In genomic region chr2:119013640-119014039, GRCh38 we compare ENCODE assay signal across 22 cellular contexts.
"Had no signal": no experiment of that assay in that cellular context is flagged by ENCODE, and none has a peak within 500 bp of the region (broad histone marks: within the 10 kb centered on the region; RNA-seq: fewer than 3 reads in every experiment).

No MANE protein-coding gene starts in this region.

- H3K27ac Mint-ChIP-seq: activated naive CD4-positive, alpha-beta T cell treated with anti-CD3 and anti-CD28 coated beads, Interleukin-2, amount 10 ng/mL, durations not matched to agents 7 days and 5 days; naive B cell; stimulated activated memory B cell treated with anti-CD40 and anti-IgM and Interleukin-4, amounts not matched to agents 10 μg/mL and 1 μg/mL and 100 μg/mL, for 72 hours; T-helper 2 cell treated with Interferon-gamma antibody and Interleukin-4, amounts not matched to agents 5 μg/mL and 100 μg/mL, for 36 hours had no signal

- H3K4me1 Mint-ChIP-seq: activated naive CD4-positive, alpha-beta T cell treated with anti-CD3 and anti-CD28 coated beads, Interleukin-2, amount 10 ng/mL, durations not matched to agents 7 days and 5 days; naive B cell; neural crest cell; stimulated activated memory B cell treated with anti-CD40 and anti-IgM and Interleukin-4, amounts not matched to agents 10 μg/mL and 1 μg/mL and 100 μg/mL, for 72 hours had no signal

- H3K4me3 ChIP-seq: colonic mucosa, esophagus muscularis mucosa, heart left ventricle, testis, vagina had no signal

- H3K4me1 ChIP-seq: colonic mucosa, heart left ventricle, testis, vagina had no signal

- H3K9me3 Mint-ChIP-seq: activated naive CD4-positive, alpha-beta T cell treated with anti-CD3 and anti-CD28 coated beads, Interleukin-2, amount 10 ng/mL, durations not matched to agents 7 days and 5 days; neural crest cell; stimulated activated memory B cell treated with anti-CD40 and anti-IgM and Interleukin-4, amounts not matched to agents 10 μg/mL and 1 μg/mL and 100 μg/mL, for 72 hours; T-helper 2 cell treated with Interferon-gamma antibody and Interleukin-4, amounts not matched to agents 5 μg/mL and 100 μg/mL, for 36 hours had no signal

- DNase-seq: activated CD4-positive, alpha-beta T cell treated with anti-CD3 and anti-CD28 coated beads for 1 hour; activated effector memory CD4-positive, alpha-beta T cell treated with anti-CD3 and anti-CD28 coated beads, Interleukin-2, amount 50 U/mL, for 16 hours; activated naive CD4-positive, alpha-beta T cell treated with anti-CD3 and anti-CD28 coated beads, Interleukin-2, amount 10 ng/mL, durations not matched to agents 7 days and 5 days; activated T-cell treated with anti-CD3 and anti-CD28 coated beads, Interleukin-2, amount 50 U/mL, for 48 hours; amygdala; colonic mucosa; heart left ventricle; left cardiac atrium; naive B cell; occipital lobe; posterior cingulate gyrus; small intestine; stimulated activated CD4-positive, alpha-beta T cell treated with anti-CD3 and anti-CD28 coated beads, Interleukin-2, amount 100 ng/mL, for 24 hours; testis; trophoblast cell; WERI-Rb-1 had no signal

- ATAC-seq: heart left ventricle; left cardiac atrium; sciatic nerve; stimulated activated memory B cell treated with anti-CD40 and anti-IgM and Interleukin-4, amounts not matched to agents 10 μg/mL and 1 μg/mL and 100 μg/mL, for 72 hours had no signal

- H3K27ac ChIP-seq: colonic mucosa, esophagus muscularis mucosa, heart left ventricle, testis, vagina, WERI-Rb-1 had no signal

- H3K4me3 Mint-ChIP-seq: activated naive CD4-positive, alpha-beta T cell treated with anti-CD3 and anti-CD28 coated beads, Interleukin-2, amount 10 ng/mL, durations not matched to agents 7 days and 5 days; naive B cell; neural crest cell; stimulated activated memory B cell treated with anti-CD40 and anti-IgM and Interleukin-4, amounts not matched to agents 10 μg/mL and 1 μg/mL and 100 μg/mL, for 72 hours; T-helper 2 cell treated with Interferon-gamma antibody and Interleukin-4, amounts not matched to agents 5 μg/mL and 100 μg/mL, for 36 hours had no signal

- H3K36me3 Mint-ChIP-seq: activated naive CD4-positive, alpha-beta T cell treated with anti-CD3 and anti-CD28 coated beads, Interleukin-2, amount 10 ng/mL, durations not matched to agents 7 days and 5 days; naive B cell; stimulated activated memory B cell treated with anti-CD40 and anti-IgM and Interleukin-4, amounts not matched to agents 10 μg/mL and 1 μg/mL and 100 μg/mL, for 72 hours had no signal

- H3K36me3 ChIP-seq: colonic mucosa, esophagus muscularis mucosa, heart left ventricle, vagina, WERI-Rb-1 had no signal

- H3K9me3 ChIP-seq: colonic mucosa, esophagus muscularis mucosa, heart left ventricle, testis, vagina had no signal

- H3K27me3 ChIP-seq: testis, vagina had no signal
